Comparison of ENCODE assay signal across 1 cellular context in genomic region chr18:31101148-31102019, GRCh38.
A peak's percentile ranks its signal among the peaks of the same experiment; 100 is the strongest.
TF ChIP-seq lines count a peak whose summit lies in the region.

No MANE protein-coding gene starts in this region.

TF ChIP-seq in HEK293, 187 proteins besides CTCF, POLR2A, EP300 and RAD21 (continued from another document):
- TF ChIP-seq PBX3 (CRISPR knock-in tag; IDR thresholded peaks at IDR 0.05) (peak; percentile 63), ZNF133 (tag by site-specific recombination; IDR thresholded peaks at IDR 0.05) (no peak), ZBTB20 (tag by site-specific recombination; IDR thresholded peaks at IDR 0.05) (peak; percentile 8; the same call in 1 of the 2 replicates), GLIS2 (tag by site-specific recombination; IDR thresholded peaks at IDR 0.05) (0 out of 2 replicates have a peak, but pooled peaks have one; percentile 20), ZNF777 (tag by site-specific recombination; IDR thresholded peaks at IDR 0.05; ENCODE audit: borderline replicate concordance) (no peak), ZBTB10 (tag by site-specific recombination; IDR thresholded peaks at IDR 0.05) (no peak), ZBTB48 (tag by site-specific recombination; IDR thresholded peaks at IDR 0.05) (peak; percentile 38), ZNF521 (tag by site-specific recombination; IDR thresholded peaks at IDR 0.05) (no peak), SALL2 (tag by site-specific recombination; IDR thresholded peaks at IDR 0.05; ENCODE audit: borderline replicate concordance) (no peak), ZFP41 (tag by site-specific recombination; IDR thresholded peaks at IDR 0.05; ENCODE audit: borderline replicate concordance) (no peak), ZNF830 (tag by site-specific recombination; IDR thresholded peaks at IDR 0.05; ENCODE audit: low read depth) (no peak), ZNF366 (tag by site-specific recombination; conservative IDR thresholded peaks at IDR 0.05) (no peak), ZNF645 (tag by site-specific recombination; IDR thresholded peaks at IDR 0.05) (no peak), ZNF776 (tag by site-specific recombination; IDR thresholded peaks at IDR 0.05; ENCODE audit: borderline replicate concordance) (no peak), ZNF423 (tag by site-specific recombination; IDR thresholded peaks at IDR 0.05) (0 out of 2 replicates have a peak, but pooled peaks have one; percentile 39), ZNF707 (tag by site-specific recombination; IDR thresholded peaks at IDR 0.05) (no peak), ZNF394 (tag by site-specific recombination; IDR thresholded peaks at IDR 0.05; ENCODE audit: borderline replicate concordance) (no peak), ZSCAN16 (tag by site-specific recombination; IDR thresholded peaks at IDR 0.05) (no peak), ZFP3 (tag by site-specific recombination; IDR thresholded peaks at IDR 0.05; ENCODE audit: low read depth) (no peak), ZNF354C (tag by site-specific recombination; IDR thresholded peaks at IDR 0.05; ENCODE audit: borderline replicate concordance, low read depth) (no peak), ZNF596 (tag by site-specific recombination; IDR thresholded peaks at IDR 0.05) (no peak), ZNF398 (tag by site-specific recombination; IDR thresholded peaks at IDR 0.05) (peak; percentile 93), ZBTB26 (tag by site-specific recombination; optimal IDR thresholded peaks at IDR 0.05) (peak; percentile 84)
- TF ChIP-seq, protein P1, sequence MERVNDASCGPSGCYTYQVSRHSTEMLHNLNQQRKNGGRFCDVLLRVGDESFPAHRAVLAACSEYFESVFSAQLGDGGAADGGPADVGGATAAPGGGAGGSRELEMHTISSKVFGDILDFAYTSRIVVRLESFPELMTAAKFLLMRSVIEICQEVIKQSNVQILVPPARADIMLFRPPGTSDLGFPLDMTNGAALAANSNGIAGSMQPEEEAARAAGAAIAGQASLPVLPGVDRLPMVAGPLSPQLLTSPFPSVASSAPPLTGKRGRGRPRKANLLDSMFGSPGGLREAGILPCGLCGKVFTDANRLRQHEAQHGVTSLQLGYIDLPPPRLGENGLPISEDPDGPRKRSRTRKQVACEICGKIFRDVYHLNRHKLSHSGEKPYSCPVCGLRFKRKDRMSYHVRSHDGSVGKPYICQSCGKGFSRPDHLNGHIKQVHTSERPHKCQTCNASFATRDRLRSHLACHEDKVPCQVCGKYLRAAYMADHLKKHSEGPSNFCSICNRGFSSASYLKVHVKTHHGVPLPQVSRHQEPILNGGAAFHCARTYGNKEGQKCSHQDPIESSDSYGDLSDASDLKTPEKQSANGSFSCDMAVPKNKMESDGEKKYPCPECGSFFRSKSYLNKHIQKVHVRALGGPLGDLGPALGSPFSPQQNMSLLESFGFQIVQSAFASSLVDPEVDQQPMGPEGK (tag by site-specific recombination; IDR thresholded peaks at IDR 0.05), result peak; percentile 32
- TF ChIP-seq, protein P2, sequence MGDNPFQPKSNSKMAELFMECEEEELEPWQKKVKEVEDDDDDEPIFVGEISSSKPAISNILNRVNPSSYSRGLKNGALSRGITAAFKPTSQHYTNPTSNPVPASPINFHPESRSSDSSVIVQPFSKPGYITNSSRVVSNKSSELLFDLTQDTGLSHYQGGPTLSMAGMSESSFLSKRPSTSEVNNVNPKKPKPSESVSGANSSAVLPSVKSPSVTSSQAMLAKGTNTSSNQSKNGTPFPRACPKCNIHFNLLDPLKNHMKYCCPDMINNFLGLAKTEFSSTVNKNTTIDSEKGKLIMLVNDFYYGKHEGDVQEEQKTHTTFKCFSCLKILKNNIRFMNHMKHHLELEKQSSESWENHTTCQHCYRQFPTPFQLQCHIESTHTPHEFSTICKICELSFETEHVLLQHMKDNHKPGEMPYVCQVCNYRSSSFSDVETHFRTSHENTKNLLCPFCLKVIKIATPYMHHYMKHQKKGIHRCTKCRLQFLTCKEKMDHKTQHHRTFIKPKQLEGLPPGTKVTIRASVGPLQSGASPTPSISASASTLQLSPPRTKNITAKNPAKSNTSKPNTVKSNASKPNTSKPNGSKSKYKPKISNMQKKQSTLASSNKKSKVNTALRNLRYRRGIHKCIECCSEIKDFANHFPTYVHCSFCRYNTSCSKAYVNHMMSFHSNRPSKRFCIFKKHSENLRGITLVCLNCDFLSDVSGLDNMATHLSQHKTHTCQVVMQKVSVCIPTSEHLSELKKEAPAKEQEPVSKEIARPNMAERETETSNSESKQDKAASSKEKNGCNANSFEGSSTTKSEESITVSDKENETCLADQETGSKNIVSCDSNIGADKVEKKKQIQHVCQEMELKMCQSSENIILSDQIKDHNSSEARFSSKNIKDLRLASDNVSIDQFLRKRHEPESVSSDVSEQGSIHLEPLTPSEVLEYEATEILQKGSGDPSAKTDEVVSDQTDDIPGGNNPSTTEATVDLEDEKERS (tag by site-specific recombination; IDR thresholded peaks at IDR 0.05), result no peak
TF ChIP-seq in HEK293: peak in this region for 15.
